ENCODE assay signal across 1 cellular context in the genomic region with DNA sequence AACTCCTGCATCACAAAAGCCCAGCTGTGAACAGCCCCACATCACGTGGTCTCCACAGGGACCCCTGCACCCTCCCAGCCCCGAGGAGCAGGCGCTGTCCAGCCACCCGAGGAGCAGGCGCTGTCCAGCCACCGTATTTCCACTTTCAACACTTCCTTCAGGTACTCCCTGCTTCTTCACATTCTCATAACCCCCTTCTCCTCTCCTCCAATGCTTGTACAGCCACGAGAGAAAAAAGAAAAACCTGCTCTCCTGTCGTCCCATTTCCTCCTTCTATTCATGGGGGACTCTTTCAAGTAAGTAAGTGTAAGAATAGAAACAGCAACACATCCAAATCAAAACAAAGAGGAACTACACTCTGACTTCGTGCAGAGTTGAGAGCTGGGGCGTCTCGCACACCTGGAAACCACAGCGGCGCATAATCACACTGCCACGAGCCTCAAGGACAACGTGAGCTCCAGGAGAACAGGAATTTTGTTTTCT.
A peak's percentile ranks its signal among the peaks of the same experiment; 100 is the strongest.
TF ChIP-seq lines count a peak whose summit lies in the region.

No MANE protein-coding gene starts in this region.

TF ChIP-seq in GM12878, 131 proteins besides CTCF, POLR2A, EP300 and RAD21 (continues in another document):
- TF ChIP-seq LARP7 (IDR thresholded peaks at IDR 0.05) (no peak), CUX1 (IDR thresholded peaks at IDR 0.05; ENCODE audit: insufficient replicate concordance, low read depth, low read length) (no peak), POLR2AphosphoS5 (IDR thresholded peaks at IDR 0.05; ENCODE audit: low read length) (no peak), HSF1 (IDR thresholded peaks at IDR 0.05; ENCODE audit: low read depth, low read length) (no peak), PML (IDR thresholded peaks at IDR 0.05; ENCODE audit: low read length) (no peak), BACH1 (IDR thresholded peaks at IDR 0.05; ENCODE audit: borderline replicate concordance) (no peak), MEF2B (IDR thresholded peaks at IDR 0.05; ENCODE audit: partially characterized antibody, poor library complexity, severe bottlenecking) (peak; percentile 55), CBX3 (IDR thresholded peaks at IDR 0.05; ENCODE audit: borderline replicate concordance, low read depth) (no peak), ZBTB33 (IDR thresholded peaks at IDR 0.05) (no peak), HDAC2 (IDR thresholded peaks at IDR 0.05) (no peak), NKRF (conservative IDR thresholded peaks at IDR 0.05) (peak; percentile 88), NFYA (IDR thresholded peaks at IDR 0.05; ENCODE audit: borderline replicate concordance, low read depth, low read length) (no peak), SIN3A (IDR thresholded peaks at IDR 0.05; ENCODE audit: low read depth, low read length) (peak; percentile 91), GABPA (IDR thresholded peaks at IDR 0.05; ENCODE audit: low read depth) (no peak), MYB (IDR thresholded peaks at IDR 0.05; ENCODE audit: borderline replicate concordance, low read depth, low read length) (no peak), TCF12 (IDR thresholded peaks at IDR 0.05; ENCODE audit: low read depth, low read length) (peak; percentile 23; the same call in 1 of the 2 replicates), ZNF384 (IDR thresholded peaks at IDR 0.05; ENCODE audit: borderline replicate concordance, low read depth, low read length) (no peak), MXI1 (IDR thresholded peaks at IDR 0.05; ENCODE audit: low read depth, low read length) (peak; percentile 88), CEBPB (IDR thresholded peaks at IDR 0.05; ENCODE audit: borderline replicate concordance in 1 of 2, low read depth in 2 of 2, low read length in 2 of 2) (no peak), ZBTB40 (IDR thresholded peaks at IDR 0.05; ENCODE audit: borderline replicate concordance) (peak; percentile 82)
- TF ChIP-seq, protein P1, sequence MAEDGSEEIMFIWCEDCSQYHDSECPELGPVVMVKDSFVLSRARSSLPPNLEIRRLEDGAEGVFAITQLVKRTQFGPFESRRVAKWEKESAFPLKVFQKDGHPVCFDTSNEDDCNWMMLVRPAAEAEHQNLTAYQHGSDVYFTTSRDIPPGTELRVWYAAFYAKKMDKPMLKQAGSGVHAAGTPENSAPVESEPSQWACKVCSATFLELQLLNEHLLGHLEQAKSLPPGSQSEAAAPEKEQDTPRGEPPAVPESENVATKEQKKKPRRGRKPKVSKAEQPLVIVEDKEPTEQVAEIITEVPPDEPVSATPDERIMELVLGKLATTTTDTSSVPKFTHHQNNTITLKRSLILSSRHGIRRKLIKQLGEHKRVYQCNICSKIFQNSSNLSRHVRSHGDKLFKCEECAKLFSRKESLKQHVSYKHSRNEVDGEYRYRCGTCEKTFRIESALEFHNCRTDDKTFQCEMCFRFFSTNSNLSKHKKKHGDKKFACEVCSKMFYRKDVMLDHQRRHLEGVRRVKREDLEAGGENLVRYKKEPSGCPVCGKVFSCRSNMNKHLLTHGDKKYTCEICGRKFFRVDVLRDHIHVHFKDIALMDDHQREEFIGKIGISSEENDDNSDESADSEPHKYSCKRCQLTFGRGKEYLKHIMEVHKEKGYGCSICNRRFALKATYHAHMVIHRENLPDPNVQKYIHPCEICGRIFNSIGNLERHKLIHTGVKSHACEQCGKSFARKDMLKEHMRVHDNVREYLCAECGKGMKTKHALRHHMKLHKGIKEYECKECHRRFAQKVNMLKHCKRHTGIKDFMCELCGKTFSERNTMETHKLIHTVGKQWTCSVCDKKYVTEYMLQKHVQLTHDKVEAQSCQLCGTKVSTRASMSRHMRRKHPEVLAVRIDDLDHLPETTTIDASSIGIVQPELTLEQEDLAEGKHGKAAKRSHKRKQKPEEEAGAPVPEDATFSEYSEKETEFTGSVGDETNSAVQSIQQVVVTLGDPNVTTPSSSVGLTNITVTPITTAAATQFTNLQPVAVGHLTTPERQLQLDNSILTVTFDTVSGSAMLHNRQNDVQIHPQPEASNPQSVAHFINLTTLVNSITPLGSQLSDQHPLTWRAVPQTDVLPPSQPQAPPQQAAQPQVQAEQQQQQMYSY (CRISPR knock-in tag; IDR thresholded peaks at IDR 0.05) = no peak
- TF ChIP-seq, protein P2, sequence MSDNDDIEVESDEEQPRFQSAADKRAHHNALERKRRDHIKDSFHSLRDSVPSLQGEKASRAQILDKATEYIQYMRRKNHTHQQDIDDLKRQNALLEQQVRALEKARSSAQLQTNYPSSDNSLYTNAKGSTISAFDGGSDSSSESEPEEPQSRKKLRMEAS (IDR thresholded peaks at IDR 0.05; ENCODE audit: low read depth, low read length) = peak; percentile 65
- TF ChIP-seq, protein P3, sequence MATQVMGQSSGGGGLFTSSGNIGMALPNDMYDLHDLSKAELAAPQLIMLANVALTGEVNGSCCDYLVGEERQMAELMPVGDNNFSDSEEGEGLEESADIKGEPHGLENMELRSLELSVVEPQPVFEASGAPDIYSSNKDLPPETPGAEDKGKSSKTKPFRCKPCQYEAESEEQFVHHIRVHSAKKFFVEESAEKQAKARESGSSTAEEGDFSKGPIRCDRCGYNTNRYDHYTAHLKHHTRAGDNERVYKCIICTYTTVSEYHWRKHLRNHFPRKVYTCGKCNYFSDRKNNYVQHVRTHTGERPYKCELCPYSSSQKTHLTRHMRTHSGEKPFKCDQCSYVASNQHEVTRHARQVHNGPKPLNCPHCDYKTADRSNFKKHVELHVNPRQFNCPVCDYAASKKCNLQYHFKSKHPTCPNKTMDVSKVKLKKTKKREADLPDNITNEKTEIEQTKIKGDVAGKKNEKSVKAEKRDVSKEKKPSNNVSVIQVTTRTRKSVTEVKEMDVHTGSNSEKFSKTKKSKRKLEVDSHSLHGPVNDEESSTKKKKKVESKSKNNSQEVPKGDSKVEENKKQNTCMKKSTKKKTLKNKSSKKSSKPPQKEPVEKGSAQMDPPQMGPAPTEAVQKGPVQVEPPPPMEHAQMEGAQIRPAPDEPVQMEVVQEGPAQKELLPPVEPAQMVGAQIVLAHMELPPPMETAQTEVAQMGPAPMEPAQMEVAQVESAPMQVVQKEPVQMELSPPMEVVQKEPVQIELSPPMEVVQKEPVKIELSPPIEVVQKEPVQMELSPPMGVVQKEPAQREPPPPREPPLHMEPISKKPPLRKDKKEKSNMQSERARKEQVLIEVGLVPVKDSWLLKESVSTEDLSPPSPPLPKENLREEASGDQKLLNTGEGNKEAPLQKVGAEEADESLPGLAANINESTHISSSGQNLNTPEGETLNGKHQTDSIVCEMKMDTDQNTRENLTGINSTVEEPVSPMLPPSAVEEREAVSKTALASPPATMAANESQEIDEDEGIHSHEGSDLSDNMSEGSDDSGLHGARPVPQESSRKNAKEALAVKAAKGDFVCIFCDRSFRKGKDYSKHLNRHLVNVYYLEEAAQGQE (IDR thresholded peaks at IDR 0.05; ENCODE audit: low read depth, low read length) = peak; percentile 95
- TF ChIP-seq, protein P4, sequence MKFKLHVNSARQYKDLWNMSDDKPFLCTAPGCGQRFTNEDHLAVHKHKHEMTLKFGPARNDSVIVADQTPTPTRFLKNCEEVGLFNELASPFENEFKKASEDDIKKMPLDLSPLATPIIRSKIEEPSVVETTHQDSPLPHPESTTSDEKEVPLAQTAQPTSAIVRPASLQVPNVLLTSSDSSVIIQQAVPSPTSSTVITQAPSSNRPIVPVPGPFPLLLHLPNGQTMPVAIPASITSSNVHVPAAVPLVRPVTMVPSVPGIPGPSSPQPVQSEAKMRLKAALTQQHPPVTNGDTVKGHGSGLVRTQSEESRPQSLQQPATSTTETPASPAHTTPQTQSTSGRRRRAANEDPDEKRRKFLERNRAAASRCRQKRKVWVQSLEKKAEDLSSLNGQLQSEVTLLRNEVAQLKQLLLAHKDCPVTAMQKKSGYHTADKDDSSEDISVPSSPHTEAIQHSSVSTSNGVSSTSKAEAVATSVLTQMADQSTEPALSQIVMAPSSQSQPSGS (IDR thresholded peaks at IDR 0.05; ENCODE audit: low read length) = 0 out of 2 replicates have a peak, but pooled peaks have one; percentile 31
